21 cellular contexts compared by ENCODE assay signal in genomic region chr6:167934426-167934864, GRCh38.
DNase-seq lines count a peak whose midpoint lies in the region; TF ChIP-seq lines count a peak whose summit lies in the region.
"Had no signal": no experiment of that assay in that cellular context is flagged by ENCODE, and none has a peak within 500 bp of the region (broad histone marks: within the 10 kb centered on the region; RNA-seq: fewer than 3 reads in every experiment).

No MANE protein-coding gene starts in this region.

- H3K9me3 ChIP-seq in HUES48 (ENCODE audit: control insufficient read depth, insufficient read depth, low read length) (no peaks in the 10 kb centered on the region), liver (ENCODE audit: control insufficient read depth in 4 of 4, low read length in 3 of 4) (no peaks in the 10 kb centered on the region)

- H3K36me3 ChIP-seq in HUES48 (ENCODE audit: control insufficient read depth, insufficient read depth, low read length) (peaks cover 70% of the 10 kb centered on the region), liver (ENCODE audit: control insufficient read depth in 4 of 4, insufficient read depth in 3 of 4, low read depth in 1 of 4, low read length in 3 of 4) (peaks cover 0 to 4% (median 2%) of the 10 kb centered on the region in 4 donors)
- H3K36me3 ChIP-seq: brain microvascular endothelial cell had no signal

- H3K4me1 ChIP-seq in HUES48 (ENCODE audit: control insufficient read depth, insufficient read depth, low read length), result peaks cover 8% of the 10 kb centered on the region; the same call in 1 of the 2 replicates
- H3K4me1 ChIP-seq in liver (ENCODE audit: control insufficient read depth in 4 of 4, insufficient read depth in 4 of 4, low read length in 3 of 4), result peaks cover 0 to 32% (median 17%) of the 10 kb centered on the region in 4 donors

- TF ChIP-seq RAD21 in liver (IDR thresholded peaks at IDR 0.05), result no peak

- H3K4me3 ChIP-seq in HUES48 (ENCODE audit: low read depth, low read length), result no peak overlapping the region
- H3K4me3 ChIP-seq in liver (ENCODE audit: low read depth in 1 of 3, low read length in 3 of 3), result peak overlapping the region in 1 of 3 donors; percentile 19
- H3K4me3 ChIP-seq: SK-N-MC, skin epidermis had no signal

- TF ChIP-seq CTCF in liver (IDR thresholded peaks at IDR 0.05; ENCODE audit: low read depth, low read length, missing input control), result no peak

- peak; percentile 12 for DNase-seq in glomerular endothelial cell (ENCODE audit: extremely low read depth, low read depth, low spot score)
- DNase-seq in renal cortical epithelial cell (ENCODE audit: low read depth), result peak; percentile 83
- no peak for DNase-seq in OCI-M1 (lab: John Stamatoyannopoulos, UW)
- DNase-seq in DMS79 treated with DMSO at 0.1 percent for 48 hours (lab: John Stamatoyannopoulos, UW), result no peak
- no peak for DNase-seq in AG08395 (ENCODE audit: low spot score)
- DNase-seq in NCI-H1092 (lab: John Stamatoyannopoulos, UW), result no peak
- DNase-seq: ACHN; activated CD4-positive, alpha-beta T cell treated with anti-CD3 and anti-CD28 coated beads, Interleukin-2, amount 50 U/mL, for 1 hour; activated T-cell treated with anti-CD3 and anti-CD28 coated beads, Interleukin-2, amount 50 U/mL, for 1 hour; brain microvascular endothelial cell; CD4-positive, CD25-positive, alpha-beta regulatory T cell; HFFc6; KBM-7; NCI-H2081; NCI-H526 treated with DMSO at 0.1 percent for 48 hours; nucleus accumbens; PC-3 had no signal

- H3K27me3 ChIP-seq in HUES48 (ENCODE audit: control insufficient read depth, insufficient read depth, low read length) (no peaks in the 10 kb centered on the region), liver (ENCODE audit: control insufficient read depth in 4 of 4, insufficient read depth in 4 of 4, low read length in 3 of 4) (no peaks in the 10 kb centered on the region)
- H3K27me3 ChIP-seq: brain microvascular endothelial cell had no signal

- H3K9ac ChIP-seq in HUES48 (ENCODE audit: low read depth, low read length), result no peak overlapping the region
- peak overlapping the region; percentile 43 to 52 for H3K9ac ChIP-seq in liver (ENCODE audit: low read depth in 1 of 2, low read length in 2 of 2)

- 60% methylated on average over 7 of the region's 7 CpGs for WGBS in liver

- peak overlapping the region; percentile 69 for H3K27ac ChIP-seq in HUES48 (ENCODE audit: low read depth, low read length)
- H3K27ac ChIP-seq in liver (ENCODE audit: low read depth in 1 of 2, low read length in 2 of 2), result peak overlapping the region; percentile 88 to 94
- H3K27ac ChIP-seq: brain microvascular endothelial cell, SK-N-MC had no signal

TF ChIP-seq in liver, 16 proteins besides CTCF, POLR2A, EP300 and RAD21:
- TF ChIP-seq NR2F2 (IDR thresholded peaks at IDR 0.05), result no peak
- no peak for TF ChIP-seq FOXA1 (IDR thresholded peaks at IDR 0.05)
- TF ChIP-seq HNF4A (conservative IDR thresholded peaks at IDR 0.05), result no peak
- no peak for TF ChIP-seq RXRA (IDR thresholded peaks at IDR 0.05)
- no peak for TF ChIP-seq MAX (IDR thresholded peaks at IDR 0.05)
- no peak for TF ChIP-seq YY1 (IDR thresholded peaks at IDR 0.05)
- no peak for TF ChIP-seq TAF1 (conservative IDR thresholded peaks at IDR 0.05)
- TF ChIP-seq JUND (IDR thresholded peaks at IDR 0.05), result no peak
- TF ChIP-seq GABPA (IDR thresholded peaks at IDR 0.05 in 1 of 2, conservative IDR thresholded peaks at IDR 0.05 in 1 of 2), result no peak
- no peak for TF ChIP-seq HNF4G (IDR thresholded peaks at IDR 0.05)
- no peak for TF ChIP-seq ATF3 (IDR thresholded peaks at IDR 0.05)
- no peak for TF ChIP-seq FOXA2 (IDR thresholded peaks at IDR 0.05)

Comparison
In these comparisons a context has a peak if more than half of its experiments do, and no peak if none do; other contexts are left out.
1. DNase-seq: peak in glomerular endothelial cell (single experiment) and renal cortical epithelial cell (single experiment); none in OCI-M1 (single experiment), DMS79 treated with DMSO at 0.1 percent for 48 hours (single experiment), AG08395 (single experiment) and NCI-H1092 (single experiment).